In genomic region chr10:35398355-35398754, GRCh38 we compare ENCODE assay signal across 21 cellular contexts.
DNase-seq lines count a peak whose midpoint lies in the region; ATAC-seq and TF ChIP-seq lines count a peak whose summit lies in the region.
"Had no signal": no experiment of that assay in that cellular context is flagged by ENCODE, and none has a peak within 500 bp of the region (broad histone marks: within the 10 kb centered on the region; RNA-seq: fewer than 3 reads in every experiment).

No MANE protein-coding gene starts in this region.

- no peaks in the 10 kb centered on the region for H3K9me3 ChIP-seq in WERI-Rb-1 (ENCODE audit: severe bottlenecking)
- H3K9me3 ChIP-seq in smooth muscle cell (replicated peaks; ENCODE audit: low read depth): no peaks in the 10 kb centered on the region
- H3K9me3 ChIP-seq: gastroesophageal sphincter, prostate gland had no signal

- DNase-seq in NCI-H524 (lab: John Stamatoyannopoulos, UW) (peak; percentile 6 to 55), NCI-H524 treated with DMSO at 0.1 percent for 48 hours (lab: John Stamatoyannopoulos, UW) (no peak), WERI-Rb-1 (no peak), fibroblast of the conjunctiva (ENCODE audit: low read depth) (peak; percentile 47), smooth muscle cell (lab: John Stamatoyannopoulos, UW; ENCODE audit: unreplicated experiment) (no peak), NCI-H774 (lab: John Stamatoyannopoulos, UW) (no peak), caudate nucleus (lab: John Stamatoyannopoulos, UW) (no peak)
- no peak for DNase-seq in effector memory CD8-positive, alpha-beta T cell
- DNase-seq: activated T-cell treated with anti-CD3 and anti-CD28 coated beads, Interleukin-2, amount 50 U/mL, for 72 hours; CD4-positive, alpha-beta T cell; DMS79 treated with DMSO at 0.1 percent for 48 hours; effector memory CD4-positive, alpha-beta T cell; KG1; left lung; NCI-H1092 had no signal

- peaks cover 3% of the 10 kb centered on the region for H3K36me3 Mint-ChIP-seq in effector memory CD8-positive, alpha-beta T cell (ENCODE audit: insufficient read depth)
- H3K36me3 Mint-ChIP-seq: activated naive CD8-positive, alpha-beta T cell; type B pancreatic cell had no signal

- peaks cover 95% of the 10 kb centered on the region for H3K79me2 ChIP-seq in smooth muscle cell (ENCODE audit: low read depth)

- 79% methylated on average over 8 of the region's 8 CpGs for WGBS in smooth muscle cell (ENCODE audit: low lambda C conversion rate)

- H2AFZ ChIP-seq in smooth muscle cell (ENCODE audit: low read depth): no peak overlapping the region

- H3K4me3 Mint-ChIP-seq in effector memory CD8-positive, alpha-beta T cell: no peak overlapping the region
- H3K4me3 Mint-ChIP-seq: activated naive CD8-positive, alpha-beta T cell; activated T-cell treated with anti-CD3 and anti-CD28 coated beads, Interleukin-2, amount 50 U/mL, for 72 hours; CD4-positive, alpha-beta T cell; stimulated activated naive CD8-positive, alpha-beta T cell treated with anti-CD3 and anti-CD28 coated beads, Interleukin-15, Interleukin-2, amounts not matched to agents 100 ng/mL and 50 ng/mL, for 24 hours; type B pancreatic cell had no signal

- H3K4me1 Mint-ChIP-seq in effector memory CD8-positive, alpha-beta T cell (ENCODE audit: low read depth in 2 of 2): peaks cover 45 to 52% of the 10 kb centered on the region in 2 donors

- peaks cover 91% of the 10 kb centered on the region for H4K20me1 ChIP-seq in smooth muscle cell (ENCODE audit: low read depth)

- no peak overlapping the region for H3K9ac ChIP-seq in smooth muscle cell (ENCODE audit: low read depth)

- H3K27me3 ChIP-seq in WERI-Rb-1 (ENCODE audit: insufficient read depth, low read depth, severe bottlenecking) (no peaks in the 10 kb centered on the region), smooth muscle cell (ENCODE audit: low read depth) (no peaks in the 10 kb centered on the region)
- H3K27me3 ChIP-seq: breast epithelium, gastroesophageal sphincter, left lung had no signal

- no peaks in the 10 kb centered on the region for H3K9me3 Mint-ChIP-seq in effector memory CD8-positive, alpha-beta T cell
- H3K9me3 Mint-ChIP-seq: activated T-cell treated with anti-CD3 and anti-CD28 coated beads, Interleukin-2, amount 50 U/mL, for 72 hours; CD4-positive, alpha-beta T cell; stimulated activated naive CD8-positive, alpha-beta T cell treated with anti-CD3 and anti-CD28 coated beads, Interleukin-15, Interleukin-2, amounts not matched to agents 100 ng/mL and 50 ng/mL, for 24 hours; type B pancreatic cell had no signal

- H3K27ac ChIP-seq in WERI-Rb-1 (peak overlapping the region; percentile 78), smooth muscle cell (ENCODE audit: low read depth) (peak overlapping the region; percentile 22), caudate nucleus (ENCODE audit: low read depth, low read length) (no peak overlapping the region)
- H3K27ac ChIP-seq: breast epithelium, gastroesophageal sphincter, left lung, prostate gland had no signal

- H3F3A ChIP-seq in smooth muscle cell (ENCODE audit: low read depth): no peaks in the 10 kb centered on the region

- H3K36me3 ChIP-seq in WERI-Rb-1: no peaks in the 10 kb centered on the region
- no peaks in the 10 kb centered on the region for H3K36me3 ChIP-seq in smooth muscle cell (ENCODE audit: low read depth)
- H3K36me3 ChIP-seq: breast epithelium, gastroesophageal sphincter, left lung, prostate gland had no signal

- H3K27me3 Mint-ChIP-seq in effector memory CD8-positive, alpha-beta T cell: no peaks in the 10 kb centered on the region
- H3K27me3 Mint-ChIP-seq: activated naive CD8-positive, alpha-beta T cell; CD4-positive, alpha-beta T cell; stimulated activated naive CD8-positive, alpha-beta T cell treated with anti-CD3 and anti-CD28 coated beads, Interleukin-15, Interleukin-2, amounts not matched to agents 100 ng/mL and 50 ng/mL, for 24 hours; type B pancreatic cell had no signal

- H3K4me3 ChIP-seq in WERI-Rb-1 (ENCODE audit: low read depth, low read length): no peak overlapping the region
- no peak overlapping the region for H3K4me3 ChIP-seq in smooth muscle cell
- H3K4me3 ChIP-seq: breast epithelium, gastroesophageal sphincter, left lung, prostate gland had no signal

- H3K4me2 ChIP-seq in smooth muscle cell: no peak overlapping the region

- TF ChIP-seq CTCF in WERI-Rb-1 (IDR thresholded peaks at IDR 0.05; ENCODE audit: low read depth, low read length) (no peak), smooth muscle cell (IDR thresholded peaks at IDR 0.05; ENCODE audit: borderline replicate concordance, insufficient read depth, poor library complexity, severe bottlenecking) (no peak)

- ATAC-seq in effector memory CD8-positive, alpha-beta T cell (replicated peaks): no peak
- ATAC-seq: activated T-cell treated with anti-CD3 and anti-CD28 coated beads, Interleukin-2, amount 50 U/mL, for 72 hours; gastroesophageal sphincter; left lung had no signal

- H3K27ac Mint-ChIP-seq in effector memory CD8-positive, alpha-beta T cell: peak overlapping the region in 1 of 2 donors; percentile 63
- H3K27ac Mint-ChIP-seq: activated naive CD8-positive, alpha-beta T cell; activated T-cell treated with anti-CD3 and anti-CD28 coated beads, Interleukin-2, amount 50 U/mL, for 72 hours; CD4-positive, alpha-beta T cell; stimulated activated naive CD8-positive, alpha-beta T cell treated with anti-CD3 and anti-CD28 coated beads, Interleukin-15, Interleukin-2, amounts not matched to agents 100 ng/mL and 50 ng/mL, for 24 hours; type B pancreatic cell had no signal

- peaks cover 15% of the 10 kb centered on the region for H3K4me1 ChIP-seq in smooth muscle cell (ENCODE audit: low read depth)
- H3K4me1 ChIP-seq: breast epithelium, prostate gland had no signal

Comparison
In these comparisons a context has a peak if more than half of its experiments do, and no peak if none do; other contexts are left out.
1. DNase-seq: peak in NCI-H524 (2 of 2) and fibroblast of the conjunctiva (single experiment); none in NCI-H524 treated with DMSO at 0.1 percent for 48 hours (single experiment), WERI-Rb-1 (single experiment), smooth muscle cell (single experiment), NCI-H774 (single experiment), caudate nucleus (0 of 61) and effector memory CD8-positive, alpha-beta T cell (0 of 3).